In the genomic region with DNA sequence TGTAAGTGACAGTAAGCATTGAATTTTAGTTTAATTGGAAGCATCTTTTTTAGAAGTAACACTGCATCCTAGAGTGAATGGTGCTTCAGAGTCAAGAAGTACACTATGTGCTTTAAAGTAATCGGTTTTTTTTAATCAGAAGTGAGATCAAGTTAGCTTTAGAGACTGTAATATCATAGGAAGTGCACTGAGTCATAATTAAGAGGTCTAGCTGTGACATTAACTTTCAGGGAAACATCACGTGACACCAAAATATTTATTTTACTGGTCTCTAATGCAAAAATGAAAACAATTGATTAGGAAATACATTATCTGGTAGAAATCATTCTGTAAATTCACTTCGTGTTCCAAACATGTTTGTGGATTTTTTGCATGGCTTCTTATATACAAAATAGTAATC, we compare ENCODE assay signal across 30 cellular contexts.
"Had no signal": no experiment of that assay in that cellular context is flagged by ENCODE, and none has a peak within 500 bp of the region (broad histone marks: within the 10 kb centered on the region; RNA-seq: fewer than 3 reads in every experiment).

No MANE protein-coding gene starts in this region.

- H3K4me1 Mint-ChIP-seq: naive B cell, natural killer cell, nephron progenitor cell, neural progenitor cell had no signal

- H3K36me3 ChIP-seq: lower lobe of right lung, neural progenitor cell, neutrophil, ovary, prostate gland, stomach, thyroid gland, transverse colon, upper lobe of left lung, vagina had no signal

- H3K4me1 ChIP-seq: lower lobe of right lung, neural progenitor cell, prostate gland, stomach, testis, thyroid gland, transverse colon, upper lobe of left lung, vagina had no signal

- H3K4me3 Mint-ChIP-seq: mesothelial cell of epicardium; naive B cell; natural killer cell; nephron progenitor cell; neural progenitor cell; stimulated activated naive B cell treated with anti-CD40 and anti-IgM and Interleukin-4, amounts not matched to agents 10 μg/mL and 1 μg/mL and 100 μg/mL, for 72 hours had no signal

- H3K9me3 Mint-ChIP-seq: natural killer cell; nephron progenitor cell; neural progenitor cell; stimulated activated naive B cell treated with anti-CD40 and anti-IgM and Interleukin-4, amounts not matched to agents 10 μg/mL and 1 μg/mL and 100 μg/mL, for 72 hours had no signal

- H3K9me3 ChIP-seq: lower lobe of right lung, neutrophil, ovary, prostate gland, stomach, testis, thyroid gland, transverse colon, upper lobe of left lung, vagina had no signal

- H3K4me3 ChIP-seq: lower lobe of right lung, neural progenitor cell, ovary, prostate gland, skin epidermis, stomach, testis, thyroid gland, transverse colon, upper lobe of left lung, vagina had no signal

- H3K27ac Mint-ChIP-seq: mesothelial cell of epicardium; naive B cell; natural killer cell; nephron progenitor cell; neural progenitor cell; stimulated activated naive B cell treated with anti-CD40 and anti-IgM and Interleukin-4, amounts not matched to agents 10 μg/mL and 1 μg/mL and 100 μg/mL, for 72 hours had no signal

- H3K27me3 ChIP-seq: neural progenitor cell, neutrophil, ovary, stomach, testis, thyroid gland, transverse colon, upper lobe of left lung, vagina had no signal

- H3K27ac ChIP-seq: lower lobe of right lung, neural progenitor cell, neutrophil, ovary, prostate gland, skin epidermis, stomach, testis, thyroid gland, transverse colon, upper lobe of left lung, vagina had no signal

- H3K36me3 Mint-ChIP-seq: mesothelial cell of epicardium; naive B cell; natural killer cell; neural progenitor cell; stimulated activated naive B cell treated with anti-CD40 and anti-IgM and Interleukin-4, amounts not matched to agents 10 μg/mL and 1 μg/mL and 100 μg/mL, for 72 hours had no signal

- DNase-seq: kidney glomerular epithelial cell; left cardiac atrium; lower lobe of right lung; mesendoderm; naive B cell; natural killer cell; nephron progenitor cell; occipital lobe; ovary; retina; right cardiac atrium; stimulated activated CD4-positive, alpha-beta T cell treated with anti-CD3 and anti-CD28 coated beads, Interleukin-12 subunit alpha, Interleukin-12 subunit beta, amount 100 ng/mL, for 4 hours; stimulated activated CD4-positive, alpha-beta T cell treated with anti-CD3 and anti-CD28 coated beads, Interleukin-15, amount 100 ng/mL, for 24 hours; stimulated activated CD4-positive, alpha-beta T cell treated with anti-CD3 and anti-CD28 coated beads, Interleukin-2, amount 100 ng/mL, for 24 hours; stimulated activated CD4-positive, alpha-beta T cell treated with anti-CD3 and anti-CD28 coated beads, Interleukin-4, amount 100 ng/mL, for 1 hour; stimulated activated naive B cell treated with anti-CD40 and anti-IgM and Interleukin-4, amounts not matched to agents 10 μg/mL and 1 μg/mL and 100 μg/mL, for 72 hours; stimulated activated naive CD8-positive, alpha-beta T cell treated with anti-CD3 and anti-CD28 coated beads, Interleukin-15, Interleukin-2, amounts not matched to agents 100 U/mL and 50 U/mL, for 24 hours; stomach; testis; thyroid gland; transverse colon; upper lobe of left lung had no signal

- ATAC-seq: left cardiac atrium; left lobe of liver; lower lobe of right lung; natural killer cell; right cardiac atrium; sciatic nerve; stimulated activated naive B cell treated with anti-CD40 and anti-IgM and Interleukin-4, amounts not matched to agents 10 μg/mL and 1 μg/mL and 100 μg/mL, for 72 hours; stimulated activated naive CD8-positive, alpha-beta T cell treated with anti-CD3 and anti-CD28 coated beads, Interleukin-15, Interleukin-2, amounts not matched to agents 100 U/mL and 50 U/mL, for 24 hours had no signal
